ENCODE assay signal across 16 cellular contexts in genomic region chr18:22493940-22494339, GRCh38.
DNase-seq lines count a peak whose midpoint lies in the region; ATAC-seq and TF ChIP-seq lines count a peak whose summit lies in the region.
"Had no signal": no experiment of that assay in that cellular context is flagged by ENCODE, and none has a peak within 500 bp of the region (broad histone marks: within the 10 kb centered on the region; RNA-seq: fewer than 3 reads in every experiment).

No MANE protein-coding gene starts in this region.

- H4K20me1 ChIP-seq in IMR-90 (ENCODE audit: insufficient read depth, low read length), result no peaks in the 10 kb centered on the region

- H3K23ac ChIP-seq in IMR-90 (ENCODE audit: low read depth, low read length), result peak overlapping the region; percentile 89

- H3K4me3 Mint-ChIP-seq in activated naive CD8-positive, alpha-beta T cell treated with anti-CD3 and anti-CD28 coated beads for 36 hours, result no peak overlapping the region
- H3K4me3 Mint-ChIP-seq: stimulated activated naive B cell treated with anti-CD40 and anti-IgM and Interleukin-4, amounts not matched to agents 10 μg/mL and 1 μg/mL and 100 μg/mL, for 72 hours had no signal

- peak overlapping the region; percentile 96 for H2BK120ac ChIP-seq in IMR-90 (ENCODE audit: low read depth, low read length)

- peak overlapping the region; percentile 86 for H2BK15ac ChIP-seq in IMR-90 (ENCODE audit: low read depth, low read length)

- peak overlapping the region; percentile 30; the same call in 1 of the 2 replicates for H3K4me2 ChIP-seq in IMR-90 (ENCODE audit: low read depth, low read length)

- H3K9me3 ChIP-seq in AG04450 (ENCODE audit: control insufficient read depth, insufficient read depth, low read length), result no peaks in the 10 kb centered on the region
- peaks cover 3% of the 10 kb centered on the region; the same call in 1 of the 2 replicates for H3K9me3 ChIP-seq in IMR-90 (ENCODE audit: control insufficient read depth, insufficient read depth, low read length)
- H3K9me3 ChIP-seq in mesodermal cell (ENCODE audit: control insufficient read depth, low read length), result no peaks in the 10 kb centered on the region
- H3K9me3 ChIP-seq: body of pancreas had no signal

- H3K27me3 ChIP-seq in AG04450 (ENCODE audit: control insufficient read depth, insufficient read depth, low read length) (no peaks in the 10 kb centered on the region), IMR-90 (ENCODE audit: control insufficient read depth, insufficient read depth, low read length) (no peaks in the 10 kb centered on the region)
- H3K27me3 ChIP-seq: body of pancreas had no signal

- peak overlapping the region; percentile 94 for H4K91ac ChIP-seq in IMR-90 (ENCODE audit: insufficient read depth, low read depth, low read length)

- no TSS peak for BruUV-seq in IMR-90 (replicated peaks; lab: Mats Ljungman, UMichigan)

- no peak for TF ChIP-seq POLR2A in IMR-90 (IDR thresholded peaks at IDR 0.05; ENCODE audit: low read depth, low read length)

- H2BK5ac ChIP-seq in IMR-90 (ENCODE audit: low read depth, low read length, poor library complexity, severe bottlenecking), result peak overlapping the region; percentile 88

- POLR2A ChIA-PET in AG04450 (lab: Yijun Ruan, JAX) (interaction anchor here (1.1 kb wide), 1 partner anchor 27 kb away, joined by 3 read pairs; no protein-coding TSS in a partner anchor), IMR-90 (lab: Charles Lee; ENCODE audit: unreplicated experiment) (interaction anchor here (0.7 kb wide), 1 partner anchor 28 kb away, joined by 3 read pairs; no protein-coding TSS in a partner anchor)

- H2BK20ac ChIP-seq in IMR-90 (ENCODE audit: low read depth, low read length), result peak overlapping the region; percentile 95

- intact Hi-C loops in IMR-90 (cut with micrococcal nuclease), result loop anchor here (2.0 kb wide), 1 partner anchor 63 kb away; no protein-coding TSS in a partner anchor

- CTCF ChIA-PET in AG04450 (lab: Charles Lee) (no interaction called here), IMR-90 (lab: Yijun Ruan, JAX) (interaction anchor here (0.7 kb wide), 1 partner anchor 72 kb away, joined by 3 read pairs; no protein-coding TSS in a partner anchor)

- H4K8ac ChIP-seq in IMR-90 (ENCODE audit: low read depth in 2 of 2, low read length in 2 of 2), result peak overlapping the region; percentile 83 to 93

- dilution Hi-C loops in IMR-90 (cut with HindIII; ENCODE audit: low sequenced_read_pairs, unreplicated experiment), result no loop called here

- H3K79me1 ChIP-seq in IMR-90 (ENCODE audit: low read depth in 1 of 2, low read length in 2 of 2), result no peaks in the 10 kb centered on the region

- H3K27ac ChIP-seq in AG04450 (ENCODE audit: low read depth, low read length) (peak overlapping the region; percentile 47), IMR-90 (ENCODE audit: insufficient read depth, low read length) (peak overlapping the region; percentile 46), mesodermal cell (ENCODE audit: low read depth, low read length, severe bottlenecking) (peak overlapping the region; percentile 74)
- H3K27ac ChIP-seq: body of pancreas, parathyroid adenoma had no signal

- no peaks in the 10 kb centered on the region for H3K4me1 Mint-ChIP-seq in activated naive CD8-positive, alpha-beta T cell treated with anti-CD3 and anti-CD28 coated beads for 36 hours
- H3K4me1 Mint-ChIP-seq: stimulated activated naive B cell treated with anti-CD40 and anti-IgM and Interleukin-4, amounts not matched to agents 10 μg/mL and 1 μg/mL and 100 μg/mL, for 72 hours had no signal

- H2AK9ac ChIP-seq in IMR-90 (replicated peaks; ENCODE audit: low read depth, low read length, poor library complexity), result no peak overlapping the region

- no peak overlapping the region; the same call in 1 of the 2 replicates for H3K9ac ChIP-seq in IMR-90 (ENCODE audit: low read depth, low read length)
- H3K9ac ChIP-seq: parathyroid adenoma had no signal

- peak overlapping the region; percentile 96 for H4K5ac ChIP-seq in IMR-90 (ENCODE audit: low read depth, low read length)

- H3K18ac ChIP-seq in IMR-90 (ENCODE audit: low read depth, low read length), result peak overlapping the region; percentile 96

- H3K14ac ChIP-seq in IMR-90 (replicated peaks; ENCODE audit: low read depth, low read length), result peak overlapping the region; percentile 93

- peaks cover 5% of the 10 kb centered on the region for H3K9me3 Mint-ChIP-seq in activated naive CD8-positive, alpha-beta T cell treated with anti-CD3 and anti-CD28 coated beads for 36 hours

- peaks cover 8% of the 10 kb centered on the region for H3K27me3 Mint-ChIP-seq in activated naive CD8-positive, alpha-beta T cell treated with anti-CD3 and anti-CD28 coated beads for 36 hours

- in situ Hi-C loops in IMR-90 (cut with MboI; ENCODE audit: low sequenced_read_pairs), result no loop called here

- no CpG with 5 or more reads among the region's 4 CpGs for WGBS in IMR-90 (ENCODE audit: extremely low coverage in 2 of 2, insufficient read length in 1 of 2), 2 experiments
- 60 to 83% methylated on average over 4 of the region's 4 CpGs for WGBS in mesodermal cell (ENCODE audit: insufficient coverage in 2 of 2), 2 experiments

- peak overlapping the region; percentile 67 for H3K56ac ChIP-seq in IMR-90 (ENCODE audit: extremely low read depth, insufficient read depth, low read length)

- peak overlapping the region; percentile 75 for H2AFZ ChIP-seq in IMR-90 (replicated peaks; ENCODE audit: low read length, poor library complexity)
- H2AFZ ChIP-seq: parathyroid adenoma had no signal

- H3K4me1 ChIP-seq in IMR-90 (ENCODE audit: control insufficient read depth, insufficient read depth, low read length), result peaks cover 10% of the 10 kb centered on the region
- H3K4me1 ChIP-seq in mesodermal cell (ENCODE audit: control insufficient read depth, insufficient read depth, low read length, poor library complexity, severe bottlenecking), result peaks cover 19% of the 10 kb centered on the region
- H3K4me1 ChIP-seq: parathyroid adenoma had no signal

- H2AK5ac ChIP-seq in IMR-90 (ENCODE audit: low read depth, low read length), result peak overlapping the region; percentile 16; the same call in 1 of the 2 replicates

- H3K36me3 ChIP-seq in IMR-90 (ENCODE audit: control insufficient read depth, insufficient read depth, low read length) (no peaks in the 10 kb centered on the region), mesodermal cell (ENCODE audit: control insufficient read depth, insufficient read depth, low read length) (no peaks in the 10 kb centered on the region)

- peak; percentile 92 for ATAC-seq in IMR-90 (ENCODE audit: low read depth)
- ATAC-seq in HG03457 (IDR thresholded peaks at IDR 0.05; ENCODE audit: unreplicated experiment), result no peak
- ATAC-seq: activated CD4-positive, CD25-positive, alpha-beta regulatory T cell treated with anti-CD3 and anti-CD28 coated beads, Interleukin-2, amount 50 U/mL, for 24 hours; body of pancreas; stimulated activated naive B cell treated with anti-CD40 and anti-IgM and Interleukin-4, amounts not matched to agents 10 μg/mL and 1 μg/mL and 100 μg/mL, for 72 hours had no signal

- H3K4ac ChIP-seq in IMR-90 (ENCODE audit: low read depth, low read length), result peak overlapping the region; percentile 89

- DNase-seq in AG04450 (ENCODE audit: low read depth, low spot score), result no peak
- DNase-seq in IMR-90, result peak; percentile 52
- peak; percentile 65 for DNase-seq in dedifferentiated amniotic fluid mesenchymal stem cell (ENCODE audit: extremely low spot score)
- no peak for DNase-seq in activated naive CD8-positive, alpha-beta T cell treated with anti-CD3 and anti-CD28 coated beads for 36 hours
- DNase-seq in effector CD8-positive, alpha-beta T cell (lab: John Stamatoyannopoulos, UW), result no peak
- DNase-seq in CD1c-positive myeloid dendritic cell (ENCODE audit: extremely low spot score), result no peak
- DNase-seq: activated effector memory CD4-positive, alpha-beta T cell treated with anti-CD3 and anti-CD28 coated beads, Interleukin-2, amount 50 U/mL, for 16 hours; body of pancreas; effector CD4-positive, alpha-beta T cell; NCI-H1694 treated with DMSO at 0.1 percent for 48 hours; NCI-H446; stimulated activated naive B cell treated with anti-CD40 and anti-IgM and Interleukin-4, amounts not matched to agents 10 μg/mL and 1 μg/mL and 100 μg/mL, for 72 hours had no signal

- H3K4me3 ChIP-seq in AG04450 (ENCODE audit: low read depth, low read length), result no peak overlapping the region
- H3K4me3 ChIP-seq in IMR-90 (ENCODE audit: insufficient read depth, low read depth, low read length), result no peak overlapping the region
- H3K4me3 ChIP-seq in mesodermal cell (ENCODE audit: extremely low read depth, insufficient read depth, low read length, poor library complexity, severe bottlenecking), result no peak overlapping the region
- H3K4me3 ChIP-seq: body of pancreas had no signal

- TF ChIP-seq RAD21 in IMR-90 (IDR thresholded peaks at IDR 0.05; ENCODE audit: low read length), result no peak

- TF ChIP-seq CTCF in AG04450 (IDR thresholded peaks at IDR 0.05; ENCODE audit: low read depth, low read length) (no peak), IMR-90 (conservative IDR thresholded peaks at IDR 0.05; ENCODE audit: low read depth, low read length) (no peak)

- no peak overlapping the region for H3K27ac Mint-ChIP-seq in activated naive CD8-positive, alpha-beta T cell treated with anti-CD3 and anti-CD28 coated beads for 36 hours
- H3K27ac Mint-ChIP-seq: stimulated activated naive B cell treated with anti-CD40 and anti-IgM and Interleukin-4, amounts not matched to agents 10 μg/mL and 1 μg/mL and 100 μg/mL, for 72 hours had no signal

- H3K36me3 Mint-ChIP-seq in activated naive CD8-positive, alpha-beta T cell treated with anti-CD3 and anti-CD28 coated beads for 36 hours, result no peaks in the 10 kb centered on the region
- H3K36me3 Mint-ChIP-seq: stimulated activated naive B cell treated with anti-CD40 and anti-IgM and Interleukin-4, amounts not matched to agents 10 μg/mL and 1 μg/mL and 100 μg/mL, for 72 hours had no signal

- peaks cover 5% of the 10 kb centered on the region; the same call in 1 of the 2 replicates for H3K9me1 ChIP-seq in IMR-90 (ENCODE audit: insufficient read depth, low read length)

TF ChIP-seq in IMR-90, 13 proteins besides CTCF, POLR2A, EP300 and RAD21:
- no peak for TF ChIP-seq CHD1 (IDR thresholded peaks at IDR 0.05; ENCODE audit: low read depth, low read length)
- TF ChIP-seq FOS (IDR thresholded peaks at IDR 0.05; ENCODE audit: low read depth, low read length), result no peak
- TF ChIP-seq USF2 (IDR thresholded peaks at IDR 0.05; ENCODE audit: low read depth, low read length), result no peak
- no peak for TF ChIP-seq SMC3 (IDR thresholded peaks at IDR 0.05; ENCODE audit: low read depth, low read length)
- TF ChIP-seq MAZ (IDR thresholded peaks at IDR 0.05; ENCODE audit: borderline replicate concordance, low read depth, low read length), result no peak
- TF ChIP-seq BHLHE40 (IDR thresholded peaks at IDR 0.05; ENCODE audit: low read depth, low read length), result no peak

Comparison
In these comparisons a context has a peak if more than half of its experiments do, and no peak if none do; other contexts are left out.
1. DNase-seq: peak in IMR-90 (single experiment) and dedifferentiated amniotic fluid mesenchymal stem cell (single experiment); none in AG04450 (single experiment), activated naive CD8-positive, alpha-beta T cell treated with anti-CD3 and anti-CD28 coated beads for 36 hours (single experiment), effector CD8-positive, alpha-beta T cell (single experiment) and CD1c-positive myeloid dendritic cell (single experiment).
2. Peak in every context shown above with its lines, with median percentiles within 50 percentile points of each other: H3K27ac ChIP-seq.